1 cellular context compared by ENCODE assay signal in genomic region chr7:16670747-16671344, GRCh38.
TF ChIP-seq lines count a peak whose summit lies in the region.

No MANE protein-coding gene starts in this region.

TF ChIP-seq in K562, 482 proteins besides CTCF, POLR2A, EP300 and RAD21 (continues in another document):
- no peak for TF ChIP-seq ZKSCAN8 (CRISPR knock-in tag; IDR thresholded peaks at IDR 0.05)
- no peak for TF ChIP-seq ETS2 (tag; IDR thresholded peaks at IDR 0.05; ENCODE audit: borderline replicate concordance, poor library complexity, severe bottlenecking)
- no peak for TF ChIP-seq RB1 (IDR thresholded peaks at IDR 0.05; ENCODE audit: low read depth)
- TF ChIP-seq RBM34 (IDR thresholded peaks at IDR 0.05; ENCODE audit: borderline replicate concordance, insufficient read depth, low read length), result no peak
- no peak for TF ChIP-seq ZNF57 (CRISPR knock-in tag; IDR thresholded peaks at IDR 0.05)
- TF ChIP-seq NONO (IDR thresholded peaks at IDR 0.05; ENCODE audit: low read depth in 2 of 2, low read length in 1 of 2), result no peak
- TF ChIP-seq ZNF316 (IDR thresholded peaks at IDR 0.05), result peak; percentile 96
- TF ChIP-seq TAF1 (IDR thresholded peaks at IDR 0.05; ENCODE audit: control insufficient read depth, extremely low read depth, insufficient read depth, low read length, severe bottlenecking), result no peak
- TF ChIP-seq MAFF (IDR thresholded peaks at IDR 0.05; ENCODE audit: low read length), result peak; percentile 68
- TF ChIP-seq ZNF449 (CRISPR knock-in tag; IDR thresholded peaks at IDR 0.05), result no peak
- TF ChIP-seq ZNF668 (CRISPR knock-in tag; IDR thresholded peaks at IDR 0.05), result no peak
- no peak for TF ChIP-seq HCFC1 (IDR thresholded peaks at IDR 0.05; ENCODE audit: low read depth, low read length)
- no peak for TF ChIP-seq RBM25 (IDR thresholded peaks at IDR 0.05; ENCODE audit: low read depth, low read length, severe bottlenecking)
- TF ChIP-seq MAFG (tag; conservative IDR thresholded peaks at IDR 0.05), result peak; percentile 79
- TF ChIP-seq BCLAF1 (IDR thresholded peaks at IDR 0.05; ENCODE audit: borderline replicate concordance in 1 of 2, control insufficient read depth in 1 of 2, low read depth in 2 of 2, low read length in 1 of 2), result no peak
- no peak for TF ChIP-seq HLTF (IDR thresholded peaks at IDR 0.05)
- TF ChIP-seq FOXA3 (CRISPR knock-in tag; conservative IDR thresholded peaks at IDR 0.05 in 1 of 2, IDR thresholded peaks at IDR 0.05 in 1 of 2), result no peak
- TF ChIP-seq C11orf30 (IDR thresholded peaks at IDR 0.05; ENCODE audit: low read depth), result peak; percentile 92
- no peak for TF ChIP-seq CHD2 (IDR thresholded peaks at IDR 0.05; ENCODE audit: low read depth, low read length)
- TF ChIP-seq THRAP3 (IDR thresholded peaks at IDR 0.05; ENCODE audit: borderline replicate concordance), result no peak
- TF ChIP-seq NCOA1 (IDR thresholded peaks at IDR 0.05; ENCODE audit: low read depth), result no peak
- no peak for TF ChIP-seq PPARD (CRISPR knock-in tag; IDR thresholded peaks at IDR 0.05)
- no peak for TF ChIP-seq RBM17 (IDR thresholded peaks at IDR 0.05; ENCODE audit: borderline replicate concordance, low read depth, low read length)
- no peak for TF ChIP-seq ZBTB33 (CRISPR knock-in tag; IDR thresholded peaks at IDR 0.05)
- no peak for TF ChIP-seq TCF7L2 (IDR thresholded peaks at IDR 0.05; ENCODE audit: low read depth, low read length)
- TF ChIP-seq TRIM24 (IDR thresholded peaks at IDR 0.05), result no peak
- TF ChIP-seq SAFB2 (IDR thresholded peaks at IDR 0.05; ENCODE audit: borderline replicate concordance, low read depth, low read length, severe bottlenecking), result no peak
- TF ChIP-seq FOXM1 (IDR thresholded peaks at IDR 0.05; ENCODE audit: low read depth), result no peak
- no peak for TF ChIP-seq FOXM1 (CRISPR knock-in tag; IDR thresholded peaks at IDR 0.05; ENCODE audit: low read depth)
- no peak for TF ChIP-seq MED1 (CRISPR knock-in tag; IDR thresholded peaks at IDR 0.05; ENCODE audit: borderline replicate concordance)
- TF ChIP-seq ZNF24 (IDR thresholded peaks at IDR 0.05), result no peak
- TF ChIP-seq STAT5A (IDR thresholded peaks at IDR 0.05; ENCODE audit: borderline replicate concordance, low read length), result no peak
- no peak for TF ChIP-seq E2F4 (CRISPR knock-in tag; IDR thresholded peaks at IDR 0.05; ENCODE audit: low read depth)
- no peak for TF ChIP-seq PATZ1 (CRISPR knock-in tag; IDR thresholded peaks at IDR 0.05; ENCODE audit: borderline replicate concordance)
- TF ChIP-seq KAT2B (IDR thresholded peaks at IDR 0.05; ENCODE audit: low read depth, low read length), result no peak
- no peak for TF ChIP-seq TCF7 (IDR thresholded peaks at IDR 0.05; ENCODE audit: borderline replicate concordance)
- TF ChIP-seq HIVEP1 (CRISPR knock-in tag; IDR thresholded peaks at IDR 0.05), result no peak
- no peak for TF ChIP-seq CCNT2 (IDR thresholded peaks at IDR 0.05; ENCODE audit: borderline replicate concordance, extremely low read depth, insufficient read length, low read depth, low read length)
- TF ChIP-seq BHLHE40 (IDR thresholded peaks at IDR 0.05; ENCODE audit: low read length), result no peak
- TF ChIP-seq ZFP36 (IDR thresholded peaks at IDR 0.05; ENCODE audit: low read depth, low read length, partially characterized antibody), result no peak
- TF ChIP-seq SREBF1 (IDR thresholded peaks at IDR 0.05; ENCODE audit: borderline replicate concordance, low read depth, low read length), result no peak
- no peak for TF ChIP-seq E4F1 (CRISPR knock-in tag; IDR thresholded peaks at IDR 0.05; ENCODE audit: borderline replicate concordance)
- TF ChIP-seq ZMIZ1 (IDR thresholded peaks at IDR 0.05; ENCODE audit: low read depth in 2 of 2, low read length in 2 of 2), result no peak
- no peak for TF ChIP-seq E2F8 (IDR thresholded peaks at IDR 0.05; ENCODE audit: low read depth, partially characterized antibody)
- peak; percentile 67; the same call in 1 of the 2 replicates for TF ChIP-seq MAFK (IDR thresholded peaks at IDR 0.05; ENCODE audit: low read length)
- no peak for TF ChIP-seq GATAD2B (IDR thresholded peaks at IDR 0.05; ENCODE audit: borderline replicate concordance)
- no peak for TF ChIP-seq SMAD2 (IDR thresholded peaks at IDR 0.05; ENCODE audit: low read depth, low read length)
- TF ChIP-seq NFATC3 (IDR thresholded peaks at IDR 0.05), result no peak
- no peak for TF ChIP-seq BRCA1 (IDR thresholded peaks at IDR 0.05)
- no peak for TF ChIP-seq BRCA1 (CRISPR knock-in tag; IDR thresholded peaks at IDR 0.05)
- peak; percentile 93 for TF ChIP-seq ZKSCAN1 (IDR thresholded peaks at IDR 0.05; ENCODE audit: low read depth, low read length)
- TF ChIP-seq DPF2 (IDR thresholded peaks at IDR 0.05), result no peak
- TF ChIP-seq GTF2F1 (IDR thresholded peaks at IDR 0.05; ENCODE audit: low read depth, low read length), result no peak
- no peak for TF ChIP-seq NR4A1 (CRISPR knock-in tag; IDR thresholded peaks at IDR 0.05)
- no peak for TF ChIP-seq NR4A1 (tag; IDR thresholded peaks at IDR 0.05)
